Comparison of ENCODE assay signal across 8 cellular contexts in genomic region chr2:42025151-42025582, GRCh38. TPM values are rescaled to one million over a fixed set of nuclear protein-coding genes. Genes with fewer than 3 reads are reported as not detected.
DNase-seq lines count a peak whose midpoint lies in the region; ATAC-seq and TF ChIP-seq lines count a peak whose summit lies in the region.

No MANE protein-coding gene starts in this region.

- DNase-seq in amniotic epithelial cell (ENCODE audit: low read depth) (peak; percentile 57), right cardiac atrium (peak; percentile 64 to 78 (median 73)), retina (peak; percentile 39), putamen (ENCODE audit: low spot score) (no peak), mesenteric fat pad (ENCODE audit: low spot score) (no peak)
- DNase-seq in activated effector memory CD4-positive, alpha-beta T cell treated with Interleukin-2 at 50 U/mL for 16 hours: no peak

- no peaks in the 10 kb centered on the region for H3K27me3 ChIP-seq in right cardiac atrium (ENCODE audit: control insufficient read depth, insufficient read depth)

- TF ChIP-seq CTCF in HEK293 (tag by site-specific recombination; IDR thresholded peaks at IDR 0.05): no peak

- intact Hi-C loops in right cardiac atrium (cut with DNase I): no loop called here

- H3K27ac ChIP-seq in HEK293 (ENCODE audit: extremely low read depth, low read depth, low read length): peak overlapping the region; percentile 37; the same call in 1 of the 2 replicates
- H3K27ac ChIP-seq in right cardiac atrium (ENCODE audit: low read length): peak overlapping the region; percentile 3

- H3K9me3 ChIP-seq in HEK293 (ENCODE audit: control insufficient read depth, insufficient read depth, low read depth, low read length) (no peaks in the 10 kb centered on the region), right cardiac atrium (ENCODE audit: control insufficient read depth, low read length) (no peaks in the 10 kb centered on the region)

- no peaks in the 10 kb centered on the region for H3K36me3 ChIP-seq in HEK293 (ENCODE audit: control insufficient read depth in 2 of 2, insufficient read depth in 1 of 2, low read length in 2 of 2)

- peaks cover 7% of the 10 kb centered on the region for H3K4me1 ChIP-seq in HEK293 (ENCODE audit: control insufficient read depth, insufficient read depth, low read length)
- peaks cover 16% of the 10 kb centered on the region for H3K4me1 ChIP-seq in right cardiac atrium (ENCODE audit: control insufficient read depth, insufficient read depth, low read length)

- POLR2A ChIA-PET in HEK293 (lab: Yijun Ruan, JAX): interaction anchor here (0.6 to 1.5 kb wide), 2 partner anchors 23 to 122 kb away, joined by 3 to 4 read pairs; partner anchors contain the start of gene PKDCC

- ATAC-seq in right cardiac atrium (peak; percentile 89 to 93), GM21529 (IDR thresholded peaks at IDR 0.05; ENCODE audit: unreplicated experiment) (no peak)

- H3K4me3 ChIP-seq in HEK293 (ENCODE audit: low read depth, low read length): no peak overlapping the region
- H3K4me3 ChIP-seq in right cardiac atrium (ENCODE audit: low read length): no peak overlapping the region

- 34% methylated on average over 3 of the region's 3 CpGs for whole genome bisulfite sequencing in right cardiac atrium

- CTCF ChIA-PET in HEK293 (lab: Yijun Ruan, JAX): interaction anchor here (0.6 to 1.0 kb wide), 4 partner anchors 20 to 1127 kb away, joined by 3 to 5 read pairs (median 3); no protein-coding TSS in a partner anchor

TF ChIP-seq in HEK293, 187 proteins besides CTCF, POLR2A, EP300 and RAD21 (continues in another document):
- TF ChIP-seq ZNF140 (tag by site-specific recombination; IDR thresholded peaks at IDR 0.05) (no peak), ZNF596 (tag by site-specific recombination; IDR thresholded peaks at IDR 0.05) (0 out of 2 replicates have a peak, but pooled peaks have one; percentile 10), PATZ1 (tag by site-specific recombination; IDR thresholded peaks at IDR 0.05) (peak; percentile 24; the same call in 1 of the 2 replicates), WT1 (tag by site-specific recombination; IDR thresholded peaks at IDR 0.05) (peak; percentile 80), ZNF843 (tag by site-specific recombination; IDR thresholded peaks at IDR 0.05) (no peak), ZNF639 (tag by site-specific recombination; IDR thresholded peaks at IDR 0.05) (no peak), ZNF138 (tag by site-specific recombination; IDR thresholded peaks at IDR 0.05; ENCODE audit: borderline replicate concordance) (no peak), ZNF610 (tag by site-specific recombination; IDR thresholded peaks at IDR 0.05; ENCODE audit: borderline replicate concordance) (peak; percentile 58; the same call in 1 of the 2 replicates), ZNF16 (tag by site-specific recombination; IDR thresholded peaks at IDR 0.05; ENCODE audit: low read depth) (no peak), ZEB2 (tag by site-specific recombination; IDR thresholded peaks at IDR 0.05) (no peak), ZBTB17 (tag by site-specific recombination; IDR thresholded peaks at IDR 0.05) (peak; percentile 86), ZNF366 (tag by site-specific recombination; conservative IDR thresholded peaks at IDR 0.05) (no peak), ZNF26 (tag by site-specific recombination; IDR thresholded peaks at IDR 0.05) (no peak), HOXA7 (CRISPR knock-in tag; IDR thresholded peaks at IDR 0.05; ENCODE audit: borderline replicate concordance) (no peak), ZNF19 (tag by site-specific recombination; IDR thresholded peaks at IDR 0.05; ENCODE audit: low read depth) (no peak), ZBTB6 (tag by site-specific recombination; IDR thresholded peaks at IDR 0.05) (peak; percentile 21; the same call in 1 of the 2 replicates), ZNF518A (tag by site-specific recombination; conservative IDR thresholded peaks at IDR 0.05; ENCODE audit: low read depth) (peak; percentile 40; the same call in 1 of the 2 replicates)

RNA-seq across cellular contexts. Expression of gene PKDCC, which starts 22.7 kb away (rescaled TPM):
- 100 to 1,000 TPM in 3 of 4 donors, 10 to 100 TPM in 1; 92.2 to 189 (median 131) TPM for total RNA-seq in right cardiac atrium
- 145 TPM for polyA plus RNA-seq in right cardiac atrium
- total RNA-seq in mesenteric fat pad: 289 TPM

Comparison
In these comparisons a context has a peak if more than half of its experiments do, and no peak if none do; other contexts are left out.
1. DNase-seq: peak in amniotic epithelial cell (single experiment), right cardiac atrium (3 of 3) and retina (single experiment); none in activated effector memory CD4-positive, alpha-beta T cell treated with Interleukin-2 at 50 U/mL for 16 hours (single experiment), putamen (single experiment) and mesenteric fat pad (single experiment).